In the genomic region with DNA sequence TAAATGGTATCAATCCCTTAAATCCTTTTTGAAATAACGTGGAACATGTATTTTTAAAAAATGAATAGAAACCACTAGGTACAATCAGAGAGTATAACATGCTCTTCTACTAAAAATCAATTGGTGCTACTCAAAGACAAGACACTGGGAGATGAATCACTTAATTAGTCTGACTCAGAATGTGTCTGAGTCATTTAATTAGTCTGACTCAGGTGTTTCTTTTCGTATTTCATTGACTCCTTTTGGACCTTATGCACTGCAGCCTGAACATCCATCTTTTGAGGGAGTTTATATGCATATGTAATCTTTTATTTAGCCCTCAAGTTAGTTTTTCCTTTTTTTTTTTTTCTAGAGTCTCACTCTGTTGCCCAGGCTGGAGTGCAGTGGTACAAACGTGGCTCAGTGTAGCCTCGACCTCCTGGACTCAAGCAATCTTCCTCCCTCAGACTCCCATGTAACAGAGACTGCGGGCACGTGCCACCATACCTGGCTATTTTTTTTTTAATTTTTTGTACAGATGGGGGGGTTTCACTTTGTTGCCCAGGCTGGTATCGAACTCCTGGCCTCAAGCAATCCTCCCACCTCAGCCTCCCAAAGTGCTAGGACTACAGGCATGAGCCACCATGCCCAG, we compare ENCODE assay signal across 8 cellular contexts. TPM values are rescaled to one million over a fixed set of nuclear protein-coding genes. Genes with fewer than 3 reads are reported as not detected.
DNase-seq lines count a peak whose midpoint lies in the region; ATAC-seq and TF ChIP-seq lines count a peak whose summit lies in the region.

No MANE protein-coding gene starts in this region.

- no peaks in the 10 kb centered on the region for H3K9me3 Mint-ChIP-seq in activated CD4-positive, alpha-beta memory T cell treated with anti-CD3 and anti-CD28 coated beads for 36 hours

- intact Hi-C loops in activated CD4-positive, alpha-beta memory T cell treated with anti-CD3 and anti-CD28 coated beads for 36 hours (cut with micrococcal nuclease): loop anchor here (1.0 to 5.0 kb wide), 3 partner anchors 26 to 72 kb away; partner anchors contain the start of genes CFAP36 and PPP4R3B
- intact Hi-C loops in psoas muscle (cut with DNase I) (loop anchor here in 1 of 2 donors (2.0 kb wide), 1 partner anchor 20 kb away; no protein-coding TSS in a partner anchor), Right ventricle myocardium superior (cut with DNase I) (no loop called here)

- no peak for DNase-seq in activated CD4-positive, alpha-beta memory T cell treated with anti-CD3 and anti-CD28 coated beads for 36 hours
- no peak for DNase-seq in psoas muscle
- DNase-seq in NCI-H1694 treated with DMSO at 0.1 percent for 48 hours (lab: John Stamatoyannopoulos, UW): no peak
- DNase-seq in cerebellum (ENCODE audit: low spot score): no peak
- DNase-seq in Right ventricle myocardium superior: no peak
- no peak for DNase-seq in activated CD4-positive, CD25-positive, alpha-beta regulatory T cell (lab: John Stamatoyannopoulos, UW)

- H3K27ac ChIP-seq in psoas muscle: no peak overlapping the region

- peak overlapping the region; percentile 33 for H3K27ac Mint-ChIP-seq in activated CD4-positive, alpha-beta memory T cell treated with anti-CD3 and anti-CD28 coated beads for 36 hours

- no peaks in the 10 kb centered on the region for H3K27me3 Mint-ChIP-seq in activated CD4-positive, alpha-beta memory T cell treated with anti-CD3 and anti-CD28 coated beads for 36 hours

- no peak overlapping the region for H3K4me3 ChIP-seq in psoas muscle

- no peaks in the 10 kb centered on the region for H3K27me3 ChIP-seq in psoas muscle (ENCODE audit: insufficient read depth in 3 of 3, low read length in 2 of 3)

- peaks cover 7% of the 10 kb centered on the region for H3K4me1 ChIP-seq in psoas muscle

- 72 to 90% (median 80%) methylated on average over 7 of the region's 7 CpGs for whole genome bisulfite sequencing in psoas muscle, 3 donors

- peaks cover 9% of the 10 kb centered on the region for H3K36me3 Mint-ChIP-seq in activated CD4-positive, alpha-beta memory T cell treated with anti-CD3 and anti-CD28 coated beads for 36 hours

- POLR2A ChIA-PET in activated CD4-positive, alpha-beta memory T cell treated with anti-CD3 and anti-CD28 coated beads for 36 hours (lab: Charles Lee): no interaction called here

- peaks cover 0 to 37% of the 10 kb centered on the region in 2 donors for H3K36me3 ChIP-seq in psoas muscle (ENCODE audit: insufficient read depth in 1 of 2, low read depth in 1 of 2)

- no peaks in the 10 kb centered on the region for H3K9me3 ChIP-seq in psoas muscle

- H3K4me1 Mint-ChIP-seq in activated CD4-positive, alpha-beta memory T cell treated with anti-CD3 and anti-CD28 coated beads for 36 hours (ENCODE audit: low read depth): peaks cover 32% of the 10 kb centered on the region

- CTCF ChIA-PET in activated CD4-positive, alpha-beta memory T cell treated with anti-CD3 and anti-CD28 coated beads for 36 hours (lab: Charles Lee): interaction anchor here (0.5 kb wide), 1 partner anchor 8 kb away, joined by 3 read pairs; no protein-coding TSS in a partner anchor

- no peak overlapping the region for H3K4me3 Mint-ChIP-seq in activated CD4-positive, alpha-beta memory T cell treated with anti-CD3 and anti-CD28 coated beads for 36 hours

- ATAC-seq in GM18511 (IDR thresholded peaks at IDR 0.05; ENCODE audit: unreplicated experiment) (peak; percentile 83), HG02884 (IDR thresholded peaks at IDR 0.05; ENCODE audit: unreplicated experiment) (peak; percentile 80), psoas muscle (peak in 3 of 4 donors; percentile 51 to 83 (median 69)), Right ventricle myocardium superior (ENCODE audit: poor library complexity) (no peak)

- TF ChIP-seq CTCF in psoas muscle (IDR thresholded peaks at IDR 0.05): no peak

RNA-seq across cellular contexts. Expression of gene PPP4R3B, which starts 26.5 kb away (rescaled TPM):
- 10 to 100 TPM; 62.4 to 65.1 TPM for total RNA-seq in activated CD4-positive, alpha-beta memory T cell treated with anti-CD3 and anti-CD28 coated beads for 36 hours
- total RNA-seq in psoas muscle (10 to 100 TPM; 21.0 to 32.8 (median 24.1) TPM), cerebellum (95.8 TPM), Right ventricle myocardium superior (24.7 TPM)
- polyA plus RNA-seq in psoas muscle: 10 to 100 TPM; 11.8 to 20.3 (median 14.4) TPM
